Comparison of ENCODE assay signal across 8 cellular contexts in genomic region chr13:41054919-41055619, GRCh38. TPM values are rescaled to one million over a fixed set of nuclear protein-coding genes. Genes with fewer than 3 reads are reported as not detected.
DNase-seq lines count a peak whose midpoint lies in the region; ATAC-seq and TF ChIP-seq lines count a peak whose summit lies in the region.

No MANE protein-coding gene starts in this region.

- CTCF ChIA-PET in activated CD8-positive, alpha-beta T cell treated with anti-CD3 and anti-CD28 coated beads for 36 hours (lab: Charles Lee): interaction anchor here (0.7 to 3.9 kb wide), 39 partner anchors 9 to 217 kb away, joined by 3 to 37 read pairs (median 6); partner anchors contain the start of gene ELF1
- CTCF ChIA-PET in activated CD8-positive, alpha-beta T cell treated with anti-CD3 and anti-CD28 coated beads, Interleukin-2, amount 10 ng/mL, durations not matched to agents 7 days and 5 days (lab: Charles Lee): interaction anchor here (0.6 to 5.3 kb wide), 40 partner anchors 8 to 257 kb away, joined by 3 to 60 read pairs (median 6); partner anchors contain the start of gene ELF1

- TF ChIP-seq POLR2A in esophagus squamous epithelium (IDR thresholded peaks at IDR 0.05): no peak
- no peak for TF ChIP-seq POLR2A in suprapubic skin (IDR thresholded peaks at IDR 0.05)

- H3K27ac ChIP-seq in esophagus squamous epithelium (peak overlapping the region in 3 of 4 donors; percentile 7 to 68 (median 59)), suprapubic skin (peak overlapping the region; percentile 22)

- POLR2A ChIA-PET in activated CD8-positive, alpha-beta T cell treated with anti-CD3 and anti-CD28 coated beads for 36 hours (lab: Charles Lee): interaction anchor here (0.7 to 1.0 kb wide), 3 partner anchors 41 to 111 kb away, joined by 3 read pairs; no protein-coding TSS in a partner anchor
- POLR2A ChIA-PET in activated CD8-positive, alpha-beta T cell treated with anti-CD3 and anti-CD28 coated beads, Interleukin-2, amount 10 ng/mL, durations not matched to agents 7 days and 5 days (lab: Charles Lee): interaction anchor here (1.2 to 1.9 kb wide), 2 partner anchors 36 to 82 kb away, joined by 3 to 5 read pairs; partner anchors contain the start of gene ELF1

- H3K27ac Mint-ChIP-seq in activated CD8-positive, alpha-beta T cell treated with anti-CD3 and anti-CD28 coated beads for 36 hours: no peak overlapping the region
- H3K27ac Mint-ChIP-seq in activated CD8-positive, alpha-beta T cell treated with anti-CD3 and anti-CD28 coated beads, Interleukin-2, amount 10 ng/mL, durations not matched to agents 7 days and 5 days: no peak overlapping the region

- intact Hi-C loops in activated CD8-positive, alpha-beta T cell treated with anti-CD3 and anti-CD28 coated beads for 36 hours (cut with micrococcal nuclease): loop anchor here (5.0 to 10.0 kb wide), 2 partner anchors 73 to 140 kb away; partner anchors contain the start of gene KBTBD7
- intact Hi-C loops in esophagus squamous epithelium (cut with DNase I): no loop called here

- 89 to 94% methylated on average over 5 of the region's 5 CpGs for WGBS in esophagus squamous epithelium, 2 donors
- WGBS in suprapubic skin: 95% methylated on average over 5 of the region's 5 CpGs

- H3K4me3 Mint-ChIP-seq in activated CD8-positive, alpha-beta T cell treated with anti-CD3 and anti-CD28 coated beads for 36 hours: peak overlapping the region; percentile 6
- no peak overlapping the region for H3K4me3 Mint-ChIP-seq in activated CD8-positive, alpha-beta T cell treated with anti-CD3 and anti-CD28 coated beads, Interleukin-2, amount 10 ng/mL, durations not matched to agents 7 days and 5 days

- H3K9me3 ChIP-seq in esophagus squamous epithelium (no peaks in the 10 kb centered on the region), suprapubic skin (no peaks in the 10 kb centered on the region)

- no peak for DNase-seq in activated CD8-positive, alpha-beta T cell treated with anti-CD3 and anti-CD28 coated beads for 36 hours
- no peak for DNase-seq in activated CD8-positive, alpha-beta T cell treated with anti-CD3 and anti-CD28 coated beads, Interleukin-2, amount 10 ng/mL, durations not matched to agents 7 days and 5 days
- DNase-seq in NAMALWA (ENCODE audit: low spot score) (peak; percentile 67), esophagus squamous epithelium (lab: John Stamatoyannopoulos, UW) (no peak), suprapubic skin (ENCODE audit: low spot score in 2 of 2) (no peak), NCI-H1436 (lab: John Stamatoyannopoulos, UW) (no peak)

- peaks cover 3% of the 10 kb centered on the region for H3K36me3 Mint-ChIP-seq in activated CD8-positive, alpha-beta T cell treated with anti-CD3 and anti-CD28 coated beads for 36 hours (ENCODE audit: low read depth)
- H3K36me3 Mint-ChIP-seq in activated CD8-positive, alpha-beta T cell treated with anti-CD3 and anti-CD28 coated beads, Interleukin-2, amount 10 ng/mL, durations not matched to agents 7 days and 5 days (ENCODE audit: low read depth): no peaks in the 10 kb centered on the region

- H3K4me1 ChIP-seq in esophagus squamous epithelium (peaks cover 22 to 93% (median 47%) of the 10 kb centered on the region in 3 donors), suprapubic skin (peaks cover 78% of the 10 kb centered on the region)

- no peaks in the 10 kb centered on the region for H3K27me3 Mint-ChIP-seq in activated CD8-positive, alpha-beta T cell treated with anti-CD3 and anti-CD28 coated beads for 36 hours
- H3K27me3 Mint-ChIP-seq in activated CD8-positive, alpha-beta T cell treated with anti-CD3 and anti-CD28 coated beads, Interleukin-2, amount 10 ng/mL, durations not matched to agents 7 days and 5 days (ENCODE audit: low read depth): no peaks in the 10 kb centered on the region

- no peak overlapping the region for H3K4me3 ChIP-seq in esophagus squamous epithelium
- H3K4me3 ChIP-seq in suprapubic skin: no peak overlapping the region

- H3K27me3 ChIP-seq in esophagus squamous epithelium: no peaks in the 10 kb centered on the region
- no peaks in the 10 kb centered on the region for H3K27me3 ChIP-seq in suprapubic skin

- H3K9me3 Mint-ChIP-seq in activated CD8-positive, alpha-beta T cell treated with anti-CD3 and anti-CD28 coated beads for 36 hours: no peaks in the 10 kb centered on the region
- H3K9me3 Mint-ChIP-seq in activated CD8-positive, alpha-beta T cell treated with anti-CD3 and anti-CD28 coated beads, Interleukin-2, amount 10 ng/mL, durations not matched to agents 7 days and 5 days (ENCODE audit: insufficient read depth): no peaks in the 10 kb centered on the region

- peak; percentile 55 for TF ChIP-seq CTCF in activated CD8-positive, alpha-beta T cell treated with anti-CD3 and anti-CD28 coated beads for 36 hours (IDR thresholded peaks at IDR 0.05)
- TF ChIP-seq CTCF in esophagus squamous epithelium (IDR thresholded peaks at IDR 0.05) (no peak), suprapubic skin (IDR thresholded peaks at IDR 0.05) (no peak)

- H3K36me3 ChIP-seq in esophagus squamous epithelium (no peaks in the 10 kb centered on the region), suprapubic skin (no peaks in the 10 kb centered on the region)

- H3K4me1 Mint-ChIP-seq in activated CD8-positive, alpha-beta T cell treated with anti-CD3 and anti-CD28 coated beads for 36 hours (ENCODE audit: low read depth): peaks cover 51% of the 10 kb centered on the region
- peaks cover 59% of the 10 kb centered on the region for H3K4me1 Mint-ChIP-seq in activated CD8-positive, alpha-beta T cell treated with anti-CD3 and anti-CD28 coated beads, Interleukin-2, amount 10 ng/mL, durations not matched to agents 7 days and 5 days (ENCODE audit: low read depth)

- TF ChIP-seq EP300 in suprapubic skin (IDR thresholded peaks at IDR 0.05): no peak

- no peak for ATAC-seq in activated CD8-positive, alpha-beta T cell treated with anti-CD3 and anti-CD28 coated beads for 36 hours
- no peak for ATAC-seq in activated CD8-positive, alpha-beta T cell treated with anti-CD3 and anti-CD28 coated beads, Interleukin-2, amount 10 ng/mL, durations not matched to agents 7 days and 5 days
- ATAC-seq in HG03520 (IDR thresholded peaks at IDR 0.05; ENCODE audit: unreplicated experiment) (no peak), GM19395 (IDR thresholded peaks at IDR 0.05; ENCODE audit: unreplicated experiment) (no peak)

RNA-seq across cellular contexts. Expression of gene WBP4, which starts 6.2 kb away (rescaled TPM):
- 10 to 100 TPM in 1 of 2 experiments, 1 to 10 TPM in 1; 9.6 to 11.8 TPM for total RNA-seq in activated CD8-positive, alpha-beta T cell treated with anti-CD3 and anti-CD28 coated beads for 36 hours
- total RNA-seq in activated CD8-positive, alpha-beta T cell treated with anti-CD3 and anti-CD28 coated beads, Interleukin-2, amount 10 ng/mL, durations not matched to agents 7 days and 5 days: 10 to 100 TPM in 1 of 2 experiments, 1 to 10 TPM in 1; 9.7 to 10.4 TPM
- 10 to 100 TPM in 1 of 4 donors, 1 to 10 TPM in 3; 6.1 to 12.6 (median 7.1) TPM for total RNA-seq in esophagus squamous epithelium
- 10 to 100 TPM in 3 of 4 donors, 1 to 10 TPM in 1; 6.1 to 14.6 (median 11.5) TPM for total RNA-seq in suprapubic skin

RNA-seq across cellular contexts. Expression of gene ELF1, which starts 36.0 kb away (rescaled TPM):
- 10 to 100 TPM; 85.2 to 88.2 TPM for total RNA-seq in activated CD8-positive, alpha-beta T cell treated with anti-CD3 and anti-CD28 coated beads for 36 hours
- 100 to 1,000 TPM; 106 to 107 TPM for total RNA-seq in activated CD8-positive, alpha-beta T cell treated with anti-CD3 and anti-CD28 coated beads, Interleukin-2, amount 10 ng/mL, durations not matched to agents 7 days and 5 days
- total RNA-seq in esophagus squamous epithelium (10 to 100 TPM; 61.9 to 84.5 (median 71.5) TPM), suprapubic skin (100 to 1,000 TPM in 3 of 4 donors, 10 to 100 TPM in 1; 81.7 to 123 (median 111) TPM)
